Comparison of ENCODE assay signal across 12 cellular contexts in the genomic region with DNA sequence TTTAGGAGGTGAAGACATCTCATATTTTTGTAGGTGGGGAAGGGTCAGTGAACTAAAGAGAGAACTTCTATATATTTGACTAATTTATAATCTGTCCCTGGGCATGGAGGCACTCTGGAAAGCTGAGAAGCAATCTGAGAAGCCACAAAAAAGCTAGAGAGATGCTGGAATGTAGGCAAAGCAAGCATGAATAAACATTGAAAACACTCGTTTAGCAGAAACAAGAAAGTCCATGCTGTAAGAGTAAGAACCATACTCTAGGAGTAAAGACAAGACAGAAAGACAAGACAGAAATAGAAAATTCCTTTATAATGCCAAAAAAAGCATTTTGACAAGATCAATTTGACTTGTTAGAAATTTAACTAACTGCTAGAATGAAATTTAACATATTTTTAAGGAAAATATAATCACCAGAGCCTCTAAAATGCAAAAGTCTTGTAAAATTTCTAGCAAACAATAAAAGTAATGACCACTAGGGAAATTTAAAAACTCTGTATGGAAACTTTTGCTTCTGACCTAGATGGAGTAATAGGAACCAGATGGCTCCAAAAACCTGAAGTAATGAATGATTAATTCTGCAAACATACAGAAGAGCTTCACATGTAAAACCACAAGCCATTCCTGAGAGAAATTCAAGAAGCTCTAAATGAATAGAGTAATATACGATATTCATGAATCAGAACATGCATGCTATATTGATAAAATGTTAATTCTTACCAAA.
DNase-seq lines count a peak whose midpoint lies in the region; ATAC-seq lines count a peak whose summit lies in the region.
"Had no signal": no experiment of that assay in that cellular context is flagged by ENCODE, and none has a peak within 500 bp of the region (broad histone marks: within the 10 kb centered on the region; RNA-seq: fewer than 3 reads in every experiment).

No MANE protein-coding gene starts in this region.

- no peak for ATAC-seq in GM21526 (IDR thresholded peaks at IDR 0.05; ENCODE audit: low FRiP score, unreplicated experiment)
- ATAC-seq in GM19023 (IDR thresholded peaks at IDR 0.05; ENCODE audit: unreplicated experiment), result no peak

- DNase-seq in H4 (ENCODE audit: low spot score) (peak; percentile 52), amniotic epithelial cell (ENCODE audit: low read depth) (peak; percentile 67), fibroblast of the conjunctiva (ENCODE audit: low read depth) (peak; percentile 74), stromal cell of bone marrow (ENCODE audit: low read depth) (peak; percentile 87), NCI-H1048 (lab: John Stamatoyannopoulos, UW) (no peak), OCI-M2 (lab: John Stamatoyannopoulos, UW; ENCODE audit: unreplicated experiment) (no peak)
- DNase-seq: activated naive CD4-positive, alpha-beta T cell treated with Interleukin-2 at 50 U/mL for 16 hours; Caco-2; erythroblast; NCI-H2171 had no signal

Comparison
In these comparisons a context has a peak if more than half of its experiments do, and no peak if none do; other contexts are left out.
1. DNase-seq: peak in H4 (single experiment), amniotic epithelial cell (single experiment), fibroblast of the conjunctiva (single experiment) and stromal cell of bone marrow (single experiment); none in NCI-H1048 (single experiment) and OCI-M2 (single experiment).